ENCODE assay signal across 8 cellular contexts in the genomic region with DNA sequence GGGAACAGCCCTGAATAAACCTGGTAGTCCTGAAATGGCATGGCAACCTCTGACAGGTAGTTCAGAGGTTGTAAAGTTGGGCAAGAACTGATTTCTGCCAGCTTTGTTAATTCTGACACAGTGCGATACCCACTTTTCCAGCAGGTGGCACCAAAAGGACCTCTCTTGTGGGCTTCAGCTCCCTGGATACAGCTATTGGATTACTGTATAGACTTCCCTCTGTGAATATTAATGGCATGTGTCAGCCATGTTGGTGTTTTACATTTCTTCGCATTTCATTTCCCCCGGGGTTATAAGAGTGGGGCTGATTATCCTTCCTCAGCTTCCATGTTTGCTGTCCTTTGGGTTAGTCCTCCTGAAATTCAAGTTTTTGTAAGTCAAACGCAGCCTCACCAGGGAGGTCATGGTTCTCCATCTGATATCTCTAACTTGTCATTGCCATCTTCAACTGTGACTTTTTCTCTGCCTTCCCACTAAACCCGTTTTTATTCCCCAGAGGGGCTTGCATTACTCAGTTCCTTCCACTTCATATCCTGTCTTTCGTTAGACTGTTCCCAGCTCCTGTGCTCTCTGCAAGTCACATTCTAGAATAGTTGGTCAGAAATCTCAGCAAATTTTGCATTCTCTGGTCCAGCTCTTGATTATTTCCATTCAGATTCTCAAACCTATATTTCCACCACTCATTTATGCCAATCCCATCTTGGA.
DNase-seq lines count a peak whose midpoint lies in the region; ATAC-seq and TF ChIP-seq lines count a peak whose summit lies in the region.

No MANE protein-coding gene starts in this region.

- H3K4me3 Mint-ChIP-seq in activated T-helper 1 cell treated with anti-CD3 and anti-CD28 coated beads, Interleukin-12 subunit alpha, Interleukin-12 subunit beta, Interleukin-2, Interleukin-4 antibody, amounts not matched to agents 30 ng/mL and 10 ng/mL and 1 ng/mL, durations not matched to agents 14 hours and 24 hours and 36 hours: no peak overlapping the region

- CTCF ChIA-PET in HEK293T (lab: Yijun Ruan, JAX): interaction anchor here (0.6 to 2.1 kb wide), 16 partner anchors 10 to 797 kb away, joined by 3 to 15 read pairs (median 4); no protein-coding TSS in a partner anchor

- H3K9me3 Mint-ChIP-seq in activated T-helper 1 cell treated with anti-CD3 and anti-CD28 coated beads, Interleukin-12 subunit alpha, Interleukin-12 subunit beta, Interleukin-2, Interleukin-4 antibody, amounts not matched to agents 30 ng/mL and 10 ng/mL and 1 ng/mL, durations not matched to agents 14 hours and 24 hours and 36 hours: no peaks in the 10 kb centered on the region

- no peaks in the 10 kb centered on the region for H3K36me3 Mint-ChIP-seq in activated T-helper 1 cell treated with anti-CD3 and anti-CD28 coated beads, Interleukin-12 subunit alpha, Interleukin-12 subunit beta, Interleukin-2, Interleukin-4 antibody, amounts not matched to agents 30 ng/mL and 10 ng/mL and 1 ng/mL, durations not matched to agents 14 hours and 24 hours and 36 hours (ENCODE audit: low read depth)

- DNase-seq in DMS114 treated with DMSO at 0.1 percent for 48 hours (lab: John Stamatoyannopoulos, UW; ENCODE audit: unreplicated experiment): peak; percentile 31
- DNase-seq in HEK293T (ENCODE audit: extremely low spot score): peak; percentile 73
- DNase-seq in NCI-H226: peak; percentile 58
- DNase-seq in activated T-helper 1 cell treated with anti-CD3 and anti-CD28 coated beads, Interleukin-12 subunit alpha, Interleukin-12 subunit beta, Interleukin-2, Interleukin-4 antibody, amounts not matched to agents 30 ng/mL and 10 ng/mL and 1 ng/mL, durations not matched to agents 14 hours and 24 hours and 36 hours (ENCODE audit: low spot score): peak; percentile 4
- DNase-seq in cardiac muscle cell (ENCODE audit: low read depth in 1 of 2, low spot score in 1 of 2): peak; percentile 73 to 75
- peak; percentile 49 for DNase-seq in retina

- H3K27ac ChIP-seq in cardiac muscle cell: no peak overlapping the region

- POLR2A ChIA-PET in HEK293T (lab: Yijun Ruan, JAX): no interaction called here

- no peaks in the 10 kb centered on the region for H3K36me3 ChIP-seq in cardiac muscle cell

- H3K27me3 ChIP-seq in cardiac muscle cell: no peaks in the 10 kb centered on the region

- H3K4me1 Mint-ChIP-seq in activated T-helper 1 cell treated with anti-CD3 and anti-CD28 coated beads, Interleukin-12 subunit alpha, Interleukin-12 subunit beta, Interleukin-2, Interleukin-4 antibody, amounts not matched to agents 30 ng/mL and 10 ng/mL and 1 ng/mL, durations not matched to agents 14 hours and 24 hours and 36 hours (ENCODE audit: low read depth): no peaks in the 10 kb centered on the region

- no peaks in the 10 kb centered on the region for H3K9me3 ChIP-seq in cardiac muscle cell (ENCODE audit: low read depth)

- H3K4me3 ChIP-seq in cardiac muscle cell: no peak overlapping the region

- no peak overlapping the region for H3K27ac Mint-ChIP-seq in activated T-helper 1 cell treated with anti-CD3 and anti-CD28 coated beads, Interleukin-12 subunit alpha, Interleukin-12 subunit beta, Interleukin-2, Interleukin-4 antibody, amounts not matched to agents 30 ng/mL and 10 ng/mL and 1 ng/mL, durations not matched to agents 14 hours and 24 hours and 36 hours

- peaks cover 26% of the 10 kb centered on the region for H3K27me3 Mint-ChIP-seq in activated T-helper 1 cell treated with anti-CD3 and anti-CD28 coated beads, Interleukin-12 subunit alpha, Interleukin-12 subunit beta, Interleukin-2, Interleukin-4 antibody, amounts not matched to agents 30 ng/mL and 10 ng/mL and 1 ng/mL, durations not matched to agents 14 hours and 24 hours and 36 hours (ENCODE audit: insufficient read depth)

- peak; percentile 81 for TF ChIP-seq CTCF in cardiac muscle cell (IDR thresholded peaks at IDR 0.05; ENCODE audit: low read depth, low read length)

- intact Hi-C loops in activated T-helper 1 cell treated with anti-CD3 and anti-CD28 coated beads, Interleukin-12 subunit alpha, Interleukin-12 subunit beta, Interleukin-2, Interleukin-4 antibody, amounts not matched to agents 30 ng/mL and 10 ng/mL and 1 ng/mL, durations not matched to agents 14 hours and 24 hours and 36 hours (cut with micrococcal nuclease): loop anchor here (1.0 kb wide), 1 partner anchor 388 kb away; no protein-coding TSS in a partner anchor

- no peak for ATAC-seq in GM21515 (IDR thresholded peaks at IDR 0.05; ENCODE audit: unreplicated experiment)
- ATAC-seq in GM18873 (IDR thresholded peaks at IDR 0.05; ENCODE audit: low FRiP score, unreplicated experiment): no peak

- no peaks in the 10 kb centered on the region for H3K4me1 ChIP-seq in cardiac muscle cell (ENCODE audit: low read depth)

TF ChIP-seq in HEK293T, 16 proteins besides CTCF, POLR2A, EP300 and RAD21:
- TF ChIP-seq, protein P1, sequence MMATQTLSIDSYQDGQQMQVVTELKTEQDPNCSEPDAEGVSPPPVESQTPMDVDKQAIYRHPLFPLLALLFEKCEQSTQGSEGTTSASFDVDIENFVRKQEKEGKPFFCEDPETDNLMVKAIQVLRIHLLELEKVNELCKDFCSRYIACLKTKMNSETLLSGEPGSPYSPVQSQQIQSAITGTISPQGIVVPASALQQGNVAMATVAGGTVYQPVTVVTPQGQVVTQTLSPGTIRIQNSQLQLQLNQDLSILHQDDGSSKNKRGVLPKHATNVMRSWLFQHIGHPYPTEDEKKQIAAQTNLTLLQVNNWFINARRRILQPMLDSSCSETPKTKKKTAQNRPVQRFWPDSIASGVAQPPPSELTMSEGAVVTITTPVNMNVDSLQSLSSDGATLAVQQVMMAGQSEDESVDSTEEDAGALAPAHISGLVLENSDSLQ (IDR thresholded peaks at IDR 0.05): no peak
- TF ChIP-seq SUZ12 (IDR thresholded peaks at IDR 0.05) (no peak), TARDBP (IDR thresholded peaks at IDR 0.05) (no peak), FOXA1 (IDR thresholded peaks at IDR 0.05) (no peak), BHLHE40 (IDR thresholded peaks at IDR 0.05; ENCODE audit: borderline replicate concordance) (no peak)

Comparison
In these comparisons a context has a peak if more than half of its experiments do, and no peak if none do; other contexts are left out.
1. DNase-seq: peak in every context shown above with its lines; median percentile 74 in cardiac muscle cell; 73 in HEK293T; 58 in NCI-H226; 49 in retina; 31 in DMS114 treated with DMSO at 0.1 percent for 48 hours; 4 in activated T-helper 1 cell treated with anti-CD3 and anti-CD28 coated beads, Interleukin-12 subunit alpha, Interleukin-12 subunit beta, Interleukin-2, Interleukin-4 antibody, amounts not matched to agents 30 ng/mL and 10 ng/mL and 1 ng/mL, durations not matched to agents 14 hours and 24 hours and 36 hours.